Comparison of ENCODE assay signal across 9 cellular contexts in the genomic region with DNA sequence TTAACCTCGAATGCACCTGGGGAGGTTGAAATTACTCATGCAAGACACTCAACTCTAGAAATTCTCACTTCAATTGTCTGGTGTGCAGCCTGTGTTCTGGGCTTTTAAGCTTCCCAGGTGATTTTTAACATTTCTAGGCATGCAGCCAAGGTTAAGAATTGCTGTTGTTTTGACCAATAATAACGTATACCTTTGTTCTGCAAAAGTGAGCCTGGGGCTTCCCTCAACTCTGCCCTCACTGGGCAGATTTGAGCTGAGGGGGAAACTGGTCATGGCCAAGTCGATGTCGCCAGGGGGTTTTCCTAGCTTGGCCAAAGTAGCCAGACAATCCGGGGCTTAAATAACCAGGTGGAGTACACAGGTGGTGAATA.
DNase-seq lines count a peak whose midpoint lies in the region; ATAC-seq lines count a peak whose summit lies in the region.
"Had no signal": no experiment of that assay in that cellular context is flagged by ENCODE, and none has a peak within 500 bp of the region (broad histone marks: within the 10 kb centered on the region; RNA-seq: fewer than 3 reads in every experiment).

No MANE protein-coding gene starts in this region.

- DNase-seq in RPMI8226 (peak; percentile 96), KG1 (lab: John Stamatoyannopoulos, UW) (no peak), SIG-M5 (lab: John Stamatoyannopoulos, UW) (no peak), OCI-M2 (lab: John Stamatoyannopoulos, UW; ENCODE audit: unreplicated experiment) (no peak), T1000 (lab: John Stamatoyannopoulos, UW) (no peak)
- DNase-seq: NCI-H82 had no signal

- ATAC-seq in GM18519 (IDR thresholded peaks at IDR 0.05; ENCODE audit: low FRiP score, unreplicated experiment) (peak; percentile 89), GM21515 (IDR thresholded peaks at IDR 0.05; ENCODE audit: unreplicated experiment) (peak; percentile 92), HG03175 (IDR thresholded peaks at IDR 0.05; ENCODE audit: unreplicated experiment) (peak; percentile 83)
